1 cellular context compared by ENCODE assay signal in the genomic region with DNA sequence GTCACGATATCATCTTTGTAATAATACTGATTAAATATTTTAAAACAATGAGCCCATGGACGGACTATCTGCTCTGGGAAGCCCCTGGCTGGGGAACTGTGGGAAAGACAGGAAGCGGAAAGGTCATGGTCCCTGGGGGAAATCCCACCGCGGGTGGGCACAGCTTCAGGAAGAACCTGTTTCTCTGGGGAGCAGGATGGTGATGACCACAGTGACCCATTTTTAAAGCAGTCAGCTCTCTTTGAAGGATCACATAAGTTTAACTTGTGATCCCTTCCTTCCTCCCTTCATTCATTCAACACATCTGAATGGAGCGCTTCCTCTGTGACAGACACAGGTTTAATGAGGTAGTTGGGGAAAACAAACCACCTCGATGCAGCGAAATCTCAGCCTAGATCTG.
TF ChIP-seq lines count a peak whose summit lies in the region.

No MANE protein-coding gene starts in this region.

TF ChIP-seq in IMR-90, 13 proteins besides CTCF, POLR2A, EP300 and RAD21:
- TF ChIP-seq SMC3 (IDR thresholded peaks at IDR 0.05; ENCODE audit: low read depth, low read length) (no peak), NFE2L2 (IDR thresholded peaks at IDR 0.05; ENCODE audit: low read depth, low read length) (no peak), FOS (IDR thresholded peaks at IDR 0.05; ENCODE audit: low read depth, low read length) (no peak), MXI1 (IDR thresholded peaks at IDR 0.05; ENCODE audit: borderline replicate concordance, low read depth, low read length) (no peak)
